Comparison of ENCODE assay signal across 26 cellular contexts in the genomic region with DNA sequence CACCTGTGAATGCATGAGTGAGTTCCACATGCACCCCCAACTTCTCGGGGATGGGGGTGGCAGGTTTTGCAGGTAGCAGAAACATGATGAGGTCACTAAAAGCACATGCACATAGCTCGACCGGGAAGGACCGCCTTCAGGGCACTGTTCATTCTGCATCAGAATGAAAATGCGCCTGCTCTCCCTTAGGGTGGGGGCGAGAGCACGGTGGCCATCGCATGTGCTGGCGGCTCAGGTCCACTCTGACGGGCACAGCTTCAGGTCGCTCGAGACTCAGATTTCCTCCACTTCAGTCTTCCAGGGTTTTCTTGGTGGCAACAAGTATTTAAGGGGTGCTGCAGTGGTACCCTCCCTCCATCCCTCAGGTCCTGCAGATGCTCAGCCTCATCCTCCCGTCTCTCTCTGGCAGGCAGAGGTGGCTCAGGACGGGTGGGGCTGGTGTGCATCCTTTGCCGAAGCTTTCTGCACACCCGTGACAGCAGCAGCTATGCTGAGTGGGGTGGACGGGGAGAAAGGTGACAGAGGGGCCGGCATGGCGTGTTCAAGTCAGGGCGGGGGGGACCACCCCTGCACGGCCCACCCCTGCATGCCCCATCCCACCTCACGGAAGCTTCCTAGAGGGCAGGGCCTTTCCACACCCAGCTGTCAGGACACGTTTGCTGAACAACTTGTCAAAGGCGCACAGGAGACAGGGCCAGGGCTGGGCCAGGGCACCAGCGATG. TPM values are rescaled to one million over a fixed set of nuclear protein-coding genes. Genes with fewer than 3 reads are reported as not detected.
"Had no signal": no experiment of that assay in that cellular context is flagged by ENCODE, and none has a peak within 500 bp of the region (broad histone marks: within the 10 kb centered on the region; RNA-seq: fewer than 3 reads in every experiment).

No MANE protein-coding gene starts in this region.

- H3K9me3 Mint-ChIP-seq: activated B cell treated with CpG ODN at 0.5 μM for 24 hours; activated CD4-positive, alpha-beta T cell treated with anti-CD3 and anti-CD28 coated beads, Interleukin-2, amount 10 ng/mL, durations not matched to agents 24 days and 14 days; activated naive CD4-positive, alpha-beta T cell treated with anti-CD3 and anti-CD28 coated beads, Interleukin-2, amount 50 U/mL, for 72 hours; activated naive CD8-positive, alpha-beta T cell treated with anti-CD3 and anti-CD28 coated beads, Interleukin-2, amount 50 U/mL, for 24 hours; activated T-cell treated with anti-CD3 and anti-CD28 coated beads, Interleukin-2, amount 50 U/mL, for 4 hours had no signal

- H3K27ac ChIP-seq: KMS-11 had no signal

- DNase-seq: activated B cell treated with CpG ODN at 0.5 μM for 24 hours; activated CD4-positive, alpha-beta T cell treated with anti-CD3 and anti-CD28 coated beads for 1 hour; activated CD4-positive, alpha-beta T cell treated with anti-CD3 and anti-CD28 coated beads, Interleukin-2, amount 10 ng/mL, durations not matched to agents 24 days and 14 days; activated CD4-positive, alpha-beta T cell treated with anti-CD3 and anti-CD28 coated beads, Interleukin-2, amount 50 U/mL, for 48 hours; activated CD8-positive, alpha-beta memory T cell treated with anti-CD3 and anti-CD28 coated beads, Interleukin-2, amount 10 ng/mL, durations not matched to agents 7 days and 5 days; activated effector memory CD4-positive, alpha-beta T cell treated with anti-CD3 and anti-CD28 coated beads, Interleukin-2, amount 50 U/mL, for 16 hours; activated naive CD4-positive, alpha-beta T cell treated with Interleukin-2 at 50 U/mL for 16 hours; activated naive CD8-positive, alpha-beta T cell treated with anti-CD3 and anti-CD28 coated beads, Interleukin-2, amount 50 U/mL, for 24 hours; activated T-cell treated with anti-CD3 and anti-CD28 coated beads, Interleukin-2, amount 50 U/mL, for 4 hours; amniotic stem cell; NCI-H1092; NCI-H1417; NCI-H1694; NCI-H2029; NCI-H2107; NCI-H510A treated with DMSO at 0.1 percent for 48 hours; NCI-H69; NK-92 treated with Interleukin-12 subunit alpha and Interleukin-12 subunit beta, amount 100 ng/mL, for 24 hours; OCI-M1; SIG-M5; T-helper 2 cell; T1000 had no signal

- H3K4me2 ChIP-seq: KMS-11 had no signal

- H3K27me3 Mint-ChIP-seq: activated B cell treated with CpG ODN at 0.5 μM for 24 hours; activated CD4-positive, alpha-beta T cell treated with anti-CD3 and anti-CD28 coated beads, Interleukin-2, amount 10 ng/mL, durations not matched to agents 24 days and 14 days; activated CD8-positive, alpha-beta memory T cell treated with anti-CD3 and anti-CD28 coated beads, Interleukin-2, amount 10 ng/mL, durations not matched to agents 7 days and 5 days; activated naive CD8-positive, alpha-beta T cell treated with anti-CD3 and anti-CD28 coated beads, Interleukin-2, amount 50 U/mL, for 24 hours; brain had no signal

- ATAC-seq: activated CD8-positive, alpha-beta memory T cell treated with anti-CD3 and anti-CD28 coated beads, Interleukin-2, amount 10 ng/mL, durations not matched to agents 7 days and 5 days; activated naive CD4-positive, alpha-beta T cell treated with anti-CD3 and anti-CD28 coated beads, Interleukin-2, amount 50 U/mL, for 72 hours; activated naive CD8-positive, alpha-beta T cell treated with anti-CD3 and anti-CD28 coated beads, Interleukin-2, amount 50 U/mL, for 24 hours; activated T-cell treated with anti-CD3 and anti-CD28 coated beads, Interleukin-2, amount 50 U/mL, for 4 hours; Panc1 had no signal

- H3K4me1 Mint-ChIP-seq: activated B cell treated with CpG ODN at 0.5 μM for 24 hours; activated CD4-positive, alpha-beta T cell treated with anti-CD3 and anti-CD28 coated beads, Interleukin-2, amount 10 ng/mL, durations not matched to agents 24 days and 14 days; activated CD8-positive, alpha-beta memory T cell treated with anti-CD3 and anti-CD28 coated beads, Interleukin-2, amount 10 ng/mL, durations not matched to agents 7 days and 5 days; activated naive CD8-positive, alpha-beta T cell treated with anti-CD3 and anti-CD28 coated beads, Interleukin-2, amount 50 U/mL, for 24 hours had no signal

- H3K36me3 Mint-ChIP-seq: activated CD8-positive, alpha-beta memory T cell treated with anti-CD3 and anti-CD28 coated beads, Interleukin-2, amount 10 ng/mL, durations not matched to agents 7 days and 5 days; activated naive CD4-positive, alpha-beta T cell treated with anti-CD3 and anti-CD28 coated beads, Interleukin-2, amount 50 U/mL, for 72 hours; brain had no signal

- H3K27ac Mint-ChIP-seq: activated B cell treated with CpG ODN at 0.5 μM for 24 hours; activated CD4-positive, alpha-beta T cell treated with anti-CD3 and anti-CD28 coated beads, Interleukin-2, amount 10 ng/mL, durations not matched to agents 24 days and 14 days; activated CD8-positive, alpha-beta memory T cell treated with anti-CD3 and anti-CD28 coated beads, Interleukin-2, amount 10 ng/mL, durations not matched to agents 7 days and 5 days; activated naive CD4-positive, alpha-beta T cell treated with anti-CD3 and anti-CD28 coated beads, Interleukin-2, amount 50 U/mL, for 72 hours; activated naive CD8-positive, alpha-beta T cell treated with anti-CD3 and anti-CD28 coated beads, Interleukin-2, amount 50 U/mL, for 24 hours had no signal

- H3K4me3 Mint-ChIP-seq: activated B cell treated with CpG ODN at 0.5 μM for 24 hours; activated CD4-positive, alpha-beta T cell treated with anti-CD3 and anti-CD28 coated beads, Interleukin-2, amount 10 ng/mL, durations not matched to agents 24 days and 14 days; activated CD8-positive, alpha-beta memory T cell treated with anti-CD3 and anti-CD28 coated beads, Interleukin-2, amount 10 ng/mL, durations not matched to agents 7 days and 5 days; activated naive CD8-positive, alpha-beta T cell treated with anti-CD3 and anti-CD28 coated beads, Interleukin-2, amount 50 U/mL, for 24 hours; activated T-cell treated with anti-CD3 and anti-CD28 coated beads, Interleukin-2, amount 50 U/mL, for 4 hours; brain had no signal

- H3K9ac ChIP-seq: KMS-11 had no signal

RNA-seq across cellular contexts. Expression of a gene that starts 14.8 kb away (rescaled TPM):
- total RNA-seq: activated B cell treated with CpG ODN at 0.5 μM for 24 hours; activated CD4-positive, alpha-beta T cell treated with anti-CD3 and anti-CD28 coated beads, Interleukin-2, amount 10 ng/mL, durations not matched to agents 24 days and 14 days; activated CD8-positive, alpha-beta memory T cell treated with anti-CD3 and anti-CD28 coated beads, Interleukin-2, amount 10 ng/mL, durations not matched to agents 7 days and 5 days; activated naive CD4-positive, alpha-beta T cell treated with anti-CD3 and anti-CD28 coated beads, Interleukin-2, amount 50 U/mL, for 72 hours; activated T-cell treated with anti-CD3 and anti-CD28 coated beads, Interleukin-2, amount 50 U/mL, for 4 hours had no signal
